18 cellular contexts compared by ENCODE assay signal in the genomic region with DNA sequence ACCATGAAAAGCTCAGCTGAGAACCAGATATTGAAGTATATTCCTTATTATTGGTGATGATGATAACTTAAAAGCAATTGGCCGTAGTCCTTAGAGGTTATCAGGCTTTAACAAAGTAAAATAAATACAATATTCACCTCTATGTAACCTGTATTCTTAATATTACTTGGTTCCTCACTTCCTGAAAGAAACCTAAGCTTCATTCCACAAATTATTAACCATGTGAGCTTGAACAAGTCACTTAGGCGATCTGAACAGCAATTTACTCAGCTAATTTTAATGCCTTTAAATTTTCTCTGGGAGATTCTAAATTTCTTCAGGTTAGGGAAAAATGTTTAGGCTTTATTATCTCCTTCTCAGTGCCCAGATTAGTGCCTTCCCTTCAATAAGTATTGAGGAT.
DNase-seq lines count a peak whose midpoint lies in the region; ATAC-seq, FAIRE-seq and TF ChIP-seq lines count a peak whose summit lies in the region.
"Had no signal": no experiment of that assay in that cellular context is flagged by ENCODE, and none has a peak within 500 bp of the region (broad histone marks: within the 10 kb centered on the region; RNA-seq: fewer than 3 reads in every experiment).

No MANE protein-coding gene starts in this region.

- intact Hi-C loops in pancreas (cut with DNase I), result loop anchor here in 2 of 3 donors (5.0 to 10.0 kb wide), 3 partner anchors 176 to 306 kb away; no protein-coding TSS in a partner anchor
- intact Hi-C loops in PC-9 (cut with micrococcal nuclease; ENCODE audit: unreplicated experiment), result loop anchor here (1.0 kb wide), 2 partner anchors 178 to 313 kb away; no protein-coding TSS in a partner anchor

- DNase-seq in HFFc6, result no peak
- DNase-seq in kidney tubule cell (ENCODE audit: low spot score), result peak; percentile 52
- DNase-seq in pancreas, result no peak
- DNase-seq in tibial nerve (ENCODE audit: low spot score in 2 of 2), result no peak
- no peak for DNase-seq in PC-9
- DNase-seq in effector CD4-positive, alpha-beta T cell, result no peak
- DNase-seq: BE2C; CD4-positive, alpha-beta memory T cell; DMS153; DND-41; GF-D8 had no signal

- 21 to 37% methylated on average over 2 of the region's 2 CpGs for WGBS in pancreas, 2 donors
- 96% methylated on average over 2 of the region's 2 CpGs for WGBS in tibial nerve, 2 donors

- no peaks in the 10 kb centered on the region for H3K27me3 ChIP-seq in pancreas
- no peaks in the 10 kb centered on the region for H3K27me3 ChIP-seq in tibial nerve
- H3K27me3 ChIP-seq in PC-9 (ENCODE audit: insufficient read depth, low read depth), result no peaks in the 10 kb centered on the region
- H3K27me3 ChIP-seq: BE2C had no signal

- no peak for TF ChIP-seq EP300 in tibial nerve (IDR thresholded peaks at IDR 0.05)

- H3K9me3 ChIP-seq in pancreas, result no peaks in the 10 kb centered on the region
- no peaks in the 10 kb centered on the region for H3K9me3 ChIP-seq in tibial nerve
- no peaks in the 10 kb centered on the region for H3K9me3 ChIP-seq in PC-9 (ENCODE audit: insufficient read depth, low read depth)
- H3K9me3 ChIP-seq: BE2C, HAP-1 had no signal

- no TSS peak for BruUV-seq in PC-9 (replicated peaks; lab: Mats Ljungman, UMichigan)

- no peaks in the 10 kb centered on the region for H4K20me1 ChIP-seq in PC-9 (ENCODE audit: insufficient read depth)

- peaks cover 0 to 10% (median 4%) of the 10 kb centered on the region in 3 donors for H3K4me1 ChIP-seq in pancreas
- H3K4me1 ChIP-seq in tibial nerve, result no peaks in the 10 kb centered on the region
- no peaks in the 10 kb centered on the region for H3K4me1 ChIP-seq in PC-9 (replicated peaks; ENCODE audit: insufficient read depth)

- H3K79me2 ChIP-seq in PC-9 (ENCODE audit: low read depth), result no peaks in the 10 kb centered on the region

- CTCF ChIA-PET in PC-9 (lab: Charles Lee), result interaction anchor here (0.6 to 2.5 kb wide), 4 partner anchors 97 to 187 kb away, joined by 4 to 14 read pairs (median 8); no protein-coding TSS in a partner anchor

- TF ChIP-seq POLR2A in tibial nerve (IDR thresholded peaks at IDR 0.05), result no peak

- peaks cover 30% of the 10 kb centered on the region; the same call in 1 of the 2 replicates for H3K36me3 Mint-ChIP-seq in HFFc6 (ENCODE audit: low read depth)
- H3K36me3 Mint-ChIP-seq: CD4-positive, alpha-beta memory T cell had no signal

- H3K4me2 ChIP-seq in PC-9, result no peak overlapping the region

- peak overlapping the region; percentile 51 for H3K27ac Mint-ChIP-seq in HFFc6

- H3K36me3 ChIP-seq in pancreas, result peaks cover 0 to 5% (median 0%) of the 10 kb centered on the region in 3 donors
- peaks cover 0 to 47% (median 0%) of the 10 kb centered on the region in 3 donors for H3K36me3 ChIP-seq in tibial nerve
- H3K36me3 ChIP-seq in PC-9 (ENCODE audit: low read depth), result no peaks in the 10 kb centered on the region

- no peaks in the 10 kb centered on the region for H3K9me2 ChIP-seq in PC-9 (ENCODE audit: insufficient read depth)

- POLR2A ChIA-PET in PC-9 (lab: Charles Lee; ENCODE audit: unreplicated experiment), result no interaction called here

- no peaks in the 10 kb centered on the region for H3K27me3 Mint-ChIP-seq in HFFc6 (ENCODE audit: insufficient read depth)
- H3K27me3 Mint-ChIP-seq: CD4-positive, alpha-beta memory T cell had no signal

- H3K4me3 ChIP-seq in pancreas (no peak overlapping the region), tibial nerve (no peak overlapping the region), PC-9 (no peak overlapping the region)
- H3K4me3 ChIP-seq: HAP-1 had no signal

- peaks cover 37% of the 10 kb centered on the region for H3K4me1 Mint-ChIP-seq in HFFc6 (ENCODE audit: low read depth)
- H3K4me1 Mint-ChIP-seq: CD4-positive, alpha-beta memory T cell had no signal

- no peaks in the 10 kb centered on the region for H3K9me3 Mint-ChIP-seq in HFFc6
- H3K9me3 Mint-ChIP-seq: CD4-positive, alpha-beta memory T cell had no signal

- FAIRE-seq in pancreas (lab: Jason Lieb, UNC), result no peak
- FAIRE-seq: A204.1, D721Med, GM19239, H1 had no signal

- H2AFZ ChIP-seq in PC-9, result no peak overlapping the region

- H3F3A ChIP-seq in PC-9 (ENCODE audit: insufficient read depth, low read depth), result no peaks in the 10 kb centered on the region

- TF ChIP-seq CTCF in HFFc6 (IDR thresholded peaks at IDR 0.05) (no peak), pancreas (IDR thresholded peaks at IDR 0.05) (no peak), tibial nerve (IDR thresholded peaks at IDR 0.05) (no peak), PC-9 (conservative IDR thresholded peaks at IDR 0.05) (no peak)

- ATAC-seq in pancreas (peak in 3 of 4 donors; percentile 40 to 50 (median 40)), HG03097 (IDR thresholded peaks at IDR 0.05; ENCODE audit: low FRiP score, unreplicated experiment) (no peak)

- H3K27ac ChIP-seq in pancreas (no peak overlapping the region), tibial nerve (no peak overlapping the region), PC-9 (no peak overlapping the region)
- H3K27ac ChIP-seq: C4-2B had no signal

- no peak overlapping the region for H3K4me3 Mint-ChIP-seq in HFFc6
- H3K4me3 Mint-ChIP-seq: CD4-positive, alpha-beta memory T cell had no signal
